Comparison of ENCODE assay signal across 29 cellular contexts in the genomic region with DNA sequence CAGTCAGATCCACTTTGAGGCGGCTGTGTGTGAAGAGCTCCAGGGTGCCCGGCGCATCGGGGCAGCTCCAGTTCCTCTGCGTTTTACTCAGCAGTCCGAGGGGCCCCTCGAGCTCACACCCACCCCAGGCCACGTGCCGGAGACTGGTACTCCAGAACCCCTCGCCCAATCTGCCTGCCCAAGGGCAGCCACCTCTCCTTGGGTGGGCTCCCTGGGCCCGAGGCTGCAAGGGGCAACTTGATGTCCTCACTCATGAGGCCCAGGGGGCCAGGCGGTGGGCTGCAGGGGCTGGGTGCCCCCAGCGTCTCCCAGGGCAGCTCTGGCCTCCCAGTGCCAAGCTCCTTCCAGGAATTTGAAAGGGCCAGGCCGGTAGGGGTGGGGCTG. TPM values are rescaled to one million over a fixed set of nuclear protein-coding genes. Genes with fewer than 3 reads are reported as not detected.
DNase-seq lines count a peak whose midpoint lies in the region; ATAC-seq, FAIRE-seq and TF ChIP-seq lines count a peak whose summit lies in the region.
"Had no signal": no experiment of that assay in that cellular context is flagged by ENCODE, and none has a peak within 500 bp of the region (broad histone marks: within the 10 kb centered on the region; RNA-seq: fewer than 3 reads in every experiment).

No MANE protein-coding gene starts in this region.

- no peak overlapping the region for H2AFZ ChIP-seq in IMR-90 (replicated peaks; ENCODE audit: low read length, poor library complexity)

- no peak overlapping the region for H3K4me3 ChIP-seq in IMR-90 (ENCODE audit: insufficient read depth, low read depth, low read length)
- no peak overlapping the region for H3K4me3 ChIP-seq in kidney (ENCODE audit: low read length in 2 of 2)
- H3K4me3 ChIP-seq in stomach: no peak overlapping the region
- H3K4me3 ChIP-seq: BLaER1, SK-N-MC, skin epidermis had no signal

- no peak overlapping the region; the same call in 1 of the 2 replicates for H2BK120ac ChIP-seq in IMR-90 (ENCODE audit: low read depth, low read length)

- H3K9me3 Mint-ChIP-seq in activated B cell treated with CpG ODN at 0.5 μM for 24 hours: no peaks in the 10 kb centered on the region
- H3K9me3 Mint-ChIP-seq: H9; stimulated activated naive CD8-positive, alpha-beta T cell treated with anti-CD3 and anti-CD28 coated beads, Interleukin-15, Interleukin-2, amounts not matched to agents 100 ng/mL and 50 ng/mL, for 24 hours; type B pancreatic cell had no signal

- in situ Hi-C loops in IMR-90 (cut with MboI; ENCODE audit: low sequenced_read_pairs): no loop called here

- no peak overlapping the region for H4K91ac ChIP-seq in IMR-90 (ENCODE audit: insufficient read depth, low read depth, low read length)

- 0 out of 2 replicates have a peak overlapping the region, but pooled peaks have one; percentile 9 for H2AK5ac ChIP-seq in IMR-90 (ENCODE audit: low read depth, low read length)

- CTCF ChIA-PET in IMR-90 (lab: Yijun Ruan, JAX): interaction anchor here (0.6 kb wide), 1 partner anchor 50 kb away, joined by 3 read pairs; no protein-coding TSS in a partner anchor
- CTCF ChIA-PET in activated B cell treated with CpG ODN at 0.5 μM for 24 hours (lab: Charles Lee): interaction anchor here (0.9 to 1.1 kb wide), 2 partner anchors 14 to 47 kb away, joined by 3 read pairs; no protein-coding TSS in a partner anchor

- H2BK20ac ChIP-seq in IMR-90 (ENCODE audit: low read depth, low read length): no peak overlapping the region

- dilution Hi-C loops in IMR-90 (cut with HindIII; ENCODE audit: low sequenced_read_pairs, unreplicated experiment): no loop called here

- no peak for TF ChIP-seq EP300 in stomach (IDR thresholded peaks at IDR 0.05)

- H3K36me3 Mint-ChIP-seq in activated B cell treated with CpG ODN at 0.5 μM for 24 hours (ENCODE audit: low read depth): no peaks in the 10 kb centered on the region
- H3K36me3 Mint-ChIP-seq: brain, type B pancreatic cell had no signal

- H3K4me1 ChIP-seq in IMR-90 (ENCODE audit: control insufficient read depth, insufficient read depth, low read length): peaks cover 38% of the 10 kb centered on the region
- H3K4me1 ChIP-seq in kidney (ENCODE audit: control insufficient read depth in 1 of 2, insufficient read depth in 1 of 2, low read depth in 1 of 2, low read length in 2 of 2): no peaks in the 10 kb centered on the region
- H3K4me1 ChIP-seq in stomach: peaks cover 0 to 61% (median 33%) of the 10 kb centered on the region in 4 donors

- no peak overlapping the region for H3K4me2 ChIP-seq in IMR-90 (ENCODE audit: low read depth, low read length)
- H3K4me2 ChIP-seq: BLaER1 had no signal

- intact Hi-C loops in IMR-90 (cut with micrococcal nuclease): no loop called here
- intact Hi-C loops in activated B cell treated with CpG ODN at 0.5 μM for 24 hours (cut with micrococcal nuclease): no loop called here
- intact Hi-C loops in kidney (cut with DNase I): no loop called here
- intact Hi-C loops in stomach (cut with DNase I; ENCODE audit: low total_unique reads): no loop called here

- H3K27ac ChIP-seq in IMR-90 (ENCODE audit: insufficient read depth, low read length) (no peak overlapping the region), kidney (ENCODE audit: low read depth in 2 of 2, low read length in 2 of 2) (no peak overlapping the region), stomach (peak overlapping the region in 2 of 5 donors; percentile 78 to 93)
- H3K27ac ChIP-seq: BLaER1, SK-N-MC had no signal

- no peaks in the 10 kb centered on the region for H3K36me3 ChIP-seq in IMR-90 (ENCODE audit: control insufficient read depth, insufficient read depth, low read length)
- H3K36me3 ChIP-seq in kidney (ENCODE audit: control insufficient read depth in 1 of 2, insufficient read depth in 2 of 2, low read length in 2 of 2): no peaks in the 10 kb centered on the region
- H3K36me3 ChIP-seq in stomach: peaks cover 0 to 10% (median 2%) of the 10 kb centered on the region in 4 donors
- H3K36me3 ChIP-seq: BLaER1 had no signal

- no peaks in the 10 kb centered on the region; the same call in 1 of the 2 replicates for H3K9me1 ChIP-seq in IMR-90 (ENCODE audit: insufficient read depth, low read length)

- BruUV-seq in IMR-90 (replicated peaks; lab: Mats Ljungman, UMichigan): no TSS peak

- H3K27ac Mint-ChIP-seq in activated B cell treated with CpG ODN at 0.5 μM for 24 hours: no peak overlapping the region
- H3K27ac Mint-ChIP-seq: activated CD8-positive, alpha-beta T cell treated with anti-CD3 and anti-CD28 coated beads, Interleukin-2, amount 10 ng/mL, durations not matched to agents 7 days and 5 days; stimulated activated naive CD8-positive, alpha-beta T cell treated with anti-CD3 and anti-CD28 coated beads, Interleukin-15, Interleukin-2, amounts not matched to agents 100 ng/mL and 50 ng/mL, for 24 hours; T-helper 17 cell; type B pancreatic cell had no signal

- H2BK15ac ChIP-seq in IMR-90 (ENCODE audit: low read depth, low read length): no peak overlapping the region

- POLR2A ChIA-PET in IMR-90 (lab: Charles Lee; ENCODE audit: unreplicated experiment): no interaction called here
- POLR2A ChIA-PET in activated B cell treated with CpG ODN at 0.5 μM for 24 hours (lab: Charles Lee): no interaction called here

- H4K20me1 ChIP-seq in IMR-90 (ENCODE audit: insufficient read depth, low read length): no peaks in the 10 kb centered on the region
- H4K20me1 ChIP-seq: BLaER1 had no signal

- H3K27me3 ChIP-seq in IMR-90 (ENCODE audit: control insufficient read depth, insufficient read depth, low read length): no peaks in the 10 kb centered on the region
- H3K27me3 ChIP-seq in stomach: no peaks in the 10 kb centered on the region
- H3K27me3 ChIP-seq: BLaER1 had no signal

- H3K9ac ChIP-seq in IMR-90 (ENCODE audit: low read depth, low read length) (no peak overlapping the region), kidney (ENCODE audit: low read length in 2 of 2) (no peak overlapping the region)
- H3K9ac ChIP-seq: BLaER1 had no signal

- no peak for TF ChIP-seq POLR2A in IMR-90 (IDR thresholded peaks at IDR 0.05; ENCODE audit: low read depth, low read length)
- TF ChIP-seq POLR2A in stomach (IDR thresholded peaks at IDR 0.05): no peak

- H3K27me3 Mint-ChIP-seq in activated B cell treated with CpG ODN at 0.5 μM for 24 hours: peaks cover 14% of the 10 kb centered on the region
- H3K27me3 Mint-ChIP-seq: brain had no signal

- no peak overlapping the region for H3K14ac ChIP-seq in IMR-90 (replicated peaks; ENCODE audit: low read depth, low read length)

- no peak overlapping the region for H2AK9ac ChIP-seq in IMR-90 (replicated peaks; ENCODE audit: low read depth, low read length, poor library complexity)

- no peak overlapping the region for H4K8ac ChIP-seq in IMR-90 (ENCODE audit: low read depth in 2 of 2, low read length in 2 of 2)

- no peak for FAIRE-seq in kidney (lab: Jason Lieb, UNC)
- FAIRE-seq: GM19239 had no signal

- 79% methylated on average over 7 of the region's 14 CpGs; no CpG with 5 or more reads in 1 of the 2 experiments for WGBS in IMR-90 (ENCODE audit: extremely low coverage in 2 of 2, insufficient read length in 1 of 2), 2 experiments
- WGBS in stomach, 5 donors: 85 to 94% (median 88%) methylated on average over 12 to 14 of the region's 14 CpGs

- no peak overlapping the region for H2BK5ac ChIP-seq in IMR-90 (ENCODE audit: low read depth, low read length, poor library complexity, severe bottlenecking)

- no peak for TF ChIP-seq CTCF in IMR-90 (conservative IDR thresholded peaks at IDR 0.05; ENCODE audit: low read depth, low read length)
- no peak for TF ChIP-seq CTCF in activated B cell treated with CpG ODN at 0.5 μM for 24 hours (IDR thresholded peaks at IDR 0.05)
- no peak for TF ChIP-seq CTCF in kidney (IDR thresholded peaks at IDR 0.05; ENCODE audit: borderline replicate concordance, extremely low read depth, insufficient read depth)
- no peak for TF ChIP-seq CTCF in stomach (IDR thresholded peaks at IDR 0.05)

- no peak overlapping the region for H3K56ac ChIP-seq in IMR-90 (ENCODE audit: extremely low read depth, insufficient read depth, low read length)

- no peak overlapping the region for H3K23ac ChIP-seq in IMR-90 (ENCODE audit: low read depth, low read length)

- H3K18ac ChIP-seq in IMR-90 (ENCODE audit: low read depth, low read length): no peak overlapping the region

- no peak overlapping the region for H3K4ac ChIP-seq in IMR-90 (ENCODE audit: low read depth, low read length)

- no peak for TF ChIP-seq RAD21 in IMR-90 (IDR thresholded peaks at IDR 0.05; ENCODE audit: low read length)

- no peak overlapping the region for H3K4me3 Mint-ChIP-seq in activated B cell treated with CpG ODN at 0.5 μM for 24 hours
- H3K4me3 Mint-ChIP-seq: activated CD8-positive, alpha-beta T cell treated with anti-CD3 and anti-CD28 coated beads, Interleukin-2, amount 10 ng/mL, durations not matched to agents 7 days and 5 days; brain; H9; stimulated activated naive CD8-positive, alpha-beta T cell treated with anti-CD3 and anti-CD28 coated beads, Interleukin-15, Interleukin-2, amounts not matched to agents 100 ng/mL and 50 ng/mL, for 24 hours; T-helper 17 cell; type B pancreatic cell had no signal

- 0 out of 4 replicates have a peak, but pooled peaks cover 0 to 6% of the 10 kb centered on the region in 2 experiments for H3K79me1 ChIP-seq in IMR-90 (ENCODE audit: low read depth in 1 of 2, low read length in 2 of 2)

- no peak for ATAC-seq in IMR-90 (ENCODE audit: low read depth)
- ATAC-seq in activated B cell treated with CpG ODN at 0.5 μM for 24 hours (ENCODE audit: low read depth): no peak
- ATAC-seq: activated CD8-positive, alpha-beta T cell treated with anti-CD3 and anti-CD28 coated beads, Interleukin-2, amount 10 ng/mL, durations not matched to agents 7 days and 5 days; T-helper 17 cell had no signal

- H3K4me1 Mint-ChIP-seq in activated B cell treated with CpG ODN at 0.5 μM for 24 hours: no peaks in the 10 kb centered on the region

- H3K9me3 ChIP-seq in IMR-90 (ENCODE audit: control insufficient read depth, insufficient read depth, low read length): no peaks in the 10 kb centered on the region
- H3K9me3 ChIP-seq in kidney (ENCODE audit: control insufficient read depth in 1 of 2, low read length in 2 of 2): no peaks in the 10 kb centered on the region
- H3K9me3 ChIP-seq in stomach: no peaks in the 10 kb centered on the region
- H3K9me3 ChIP-seq: BLaER1 had no signal

- no peak overlapping the region for H4K5ac ChIP-seq in IMR-90 (ENCODE audit: low read depth, low read length)

- DNase-seq in IMR-90 (no peak), activated B cell treated with CpG ODN at 0.5 μM for 24 hours (peak; percentile 12), kidney (peak; percentile 67), stomach (peak; percentile 20), GM19240 (ENCODE audit: insufficient read length, low spot score) (no peak), anterior cingulate cortex (lab: John Stamatoyannopoulos, UW) (no peak), NCI-H1694 (lab: John Stamatoyannopoulos, UW) (no peak), NOMO-1 treated with DMSO at 0.1 percent for 48 hours (lab: John Stamatoyannopoulos, UW; ENCODE audit: unreplicated experiment) (no peak)
- DNase-seq: activated CD8-positive, alpha-beta T cell treated with anti-CD3 and anti-CD28 coated beads, Interleukin-2, amount 10 ng/mL, durations not matched to agents 7 days and 5 days; activated T-cell treated with anti-CD3 and anti-CD28 coated beads, Interleukin-2, amount 50 U/mL, for 1 hour; DMS53; H9; KG1; mesendoderm; MM.1S; NCI-H1417 treated with DMSO at 0.1 percent for 48 hours; NCI-H2081 treated with DMSO at 0.1 percent for 48 hours; NCI-H748 treated with DMSO at 0.1 percent for 48 hours; occipital lobe; T-helper 17 cell had no signal

RNA-seq across cellular contexts. Expression of a gene that starts 16.6 kb away (rescaled TPM):
- 15.8 and 19.2 TPM in 2 replicates for total RNA-seq in IMR-90 (2012; rRNA removed)
- polyA plus RNA-seq in IMR-90 (2012; rRNA removed): 77.1 and 100.0 TPM in 2 replicates
- polyA plus RNA-seq in IMR-90 (2012; cell fraction: cytosol; rRNA removed): 75.6 and 199 TPM in 2 replicates
- 18.0 and 50.4 TPM in 2 replicates for polyA plus RNA-seq in IMR-90 (2012; cell fraction: nucleus; rRNA removed; ENCODE audit: low replicate concordance)
- 3.9 and 4.4 TPM in 2 replicates for total RNA-seq in activated B cell treated with CpG ODN at 0.5 μM for 24 hours
- total RNA-seq in kidney: 8.8 TPM
- 17.3 TPM for polyA plus RNA-seq in kidney (ENCODE audit: insufficient read depth, low read depth, low replicate concordance)
- total RNA-seq in stomach: 100 to 1,000 TPM in 1 of 5 donors, 10 to 100 TPM in 3, under 1 TPM in 1; 0.87 to 113 (median 31.4) TPM
- polyA plus RNA-seq in stomach: 100 to 1,000 TPM in 1 of 3 donors, 10 to 100 TPM in 2; 14.1 to 101 (median 32.3) TPM
- total RNA-seq: G401, pulmonary artery endothelial cell had no signal

Comparison
In these comparisons a context has a peak if more than half of its experiments do, and no peak if none do; other contexts are left out.
1. DNase-seq: peak in activated B cell treated with CpG ODN at 0.5 μM for 24 hours (single experiment), kidney (single experiment) and stomach (single experiment); none in IMR-90 (single experiment), GM19240 (single experiment), anterior cingulate cortex (0 of 58), NCI-H1694 (single experiment) and NOMO-1 treated with DMSO at 0.1 percent for 48 hours (single experiment).